In the genomic region with DNA sequence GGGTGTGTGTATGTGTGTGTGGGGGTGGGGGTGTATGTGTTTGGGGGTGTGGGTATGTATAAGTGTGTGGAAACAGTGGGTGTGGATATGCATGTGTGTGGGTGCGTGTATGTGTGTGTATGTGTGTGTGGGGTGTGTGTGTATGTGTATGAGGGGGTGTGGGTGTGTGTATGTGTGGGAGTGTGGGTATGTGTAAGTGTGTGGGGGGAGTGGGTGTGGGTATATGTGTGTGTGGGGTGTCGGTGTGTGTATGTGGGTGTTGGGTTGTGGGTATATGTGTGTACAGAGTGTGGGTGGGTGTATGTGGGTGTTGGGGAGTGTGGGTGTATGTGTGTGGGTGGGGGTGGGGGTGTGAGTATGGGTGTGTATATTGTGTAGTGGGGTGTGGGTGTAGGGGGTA, we compare ENCODE assay signal across 23 cellular contexts.
"Had no signal": no experiment of that assay in that cellular context is flagged by ENCODE, and none has a peak within 500 bp of the region (broad histone marks: within the 10 kb centered on the region; RNA-seq: fewer than 3 reads in every experiment).

No MANE protein-coding gene starts in this region.

- H3K4me1 Mint-ChIP-seq: natural killer cell had no signal

- DNase-seq: hippocampal formation; kidney glomerular epithelial cell; left colon; left lung; lower lobe of right lung; mammary epithelial cell; mesenchymal stem cell; natural killer cell; nucleus accumbens; pancreas; posterior cingulate gyrus; retina; stimulated activated CD4-positive, alpha-beta T cell treated with anti-CD3 and anti-CD28 coated beads, Interleukin-12 subunit alpha, Interleukin-12 subunit beta, amount 100 ng/mL, for 4 hours; stimulated activated CD4-positive, alpha-beta T cell treated with anti-CD3 and anti-CD28 coated beads, Interleukin-15, amount 100 ng/mL, for 24 hours; stimulated activated CD4-positive, alpha-beta T cell treated with anti-CD3 and anti-CD28 coated beads, Interleukin-2, amount 100 ng/mL, for 24 hours; stimulated activated CD4-positive, alpha-beta T cell treated with anti-CD3 and anti-CD28 coated beads, Interleukin-4, amount 100 ng/mL, for 1 hour; stimulated activated naive CD4-positive, alpha-beta T cell; stomach; testis; thyroid gland; transverse colon; uterus had no signal

- ATAC-seq: left colon, left lung, pancreas had no signal

- H3K4me3 Mint-ChIP-seq: natural killer cell had no signal

- H3K27ac Mint-ChIP-seq: natural killer cell had no signal

- FAIRE-seq: keratinocyte, pancreas had no signal

- H3K36me3 Mint-ChIP-seq: natural killer cell had no signal
